ENCODE assay signal across 30 cellular contexts in genomic region chr11:54946429-54946828, GRCh38.
"Had no signal": no experiment of that assay in that cellular context is flagged by ENCODE, and none has a peak within 500 bp of the region (broad histone marks: within the 10 kb centered on the region; RNA-seq: fewer than 3 reads in every experiment).

No MANE protein-coding gene starts in this region.

- FAIRE-seq: bronchial epithelial cell, TTC549 had no signal

- H3K36me3 ChIP-seq: ascending aorta, cardiac muscle cell had no signal

- ATAC-seq: activated CD8-positive, alpha-beta T cell treated with anti-CD3 and anti-CD28 coated beads for 36 hours; activated naive CD8-positive, alpha-beta T cell treated with anti-CD3 and anti-CD28 coated beads, Interleukin-2, amount 50 U/mL, for 24 hours; activated T-cell treated with anti-CD3 and anti-CD28 coated beads, Interleukin-2, amount 50 U/mL, for 4 hours had no signal

- H3K4me1 ChIP-seq: ascending aorta had no signal

- H3K27ac ChIP-seq: ascending aorta, cardiac muscle cell, VCaP had no signal

- DNase-seq: activated B cell treated with CpG ODN at 0.5 μM for 24 hours; activated CD4-positive, alpha-beta memory T cell treated with anti-CD3 and anti-CD28 coated beads for 36 hours; activated CD4-positive, alpha-beta T cell treated with anti-CD3 and anti-CD28 coated beads for 4 hours; activated CD4-positive, alpha-beta T cell treated with anti-CD3 and anti-CD28 coated beads, Interleukin-2, amount 10 ng/mL, durations not matched to agents 24 days and 14 days; activated CD4-positive, alpha-beta T cell treated with anti-CD3 and anti-CD28 coated beads, Interleukin-2, amount 50 U/mL, for 1 hour; activated CD4-positive, alpha-beta T cell treated with anti-CD3 and anti-CD28 coated beads, Interleukin-2, amount 50 U/mL, for 4 hours; activated CD4-positive, CD25-positive, alpha-beta regulatory T cell treated with anti-CD3 and anti-CD28 coated beads, Interleukin-2, amount 50 U/mL, for 72 hours; activated CD8-positive, alpha-beta memory T cell treated with anti-CD3 and anti-CD28 coated beads, Interleukin-2, amount 50 U/mL, for 4 hours; activated CD8-positive, alpha-beta T cell treated with anti-CD3 and anti-CD28 coated beads for 36 hours; activated effector memory CD4-positive, alpha-beta T cell treated with Interleukin-2 at 50 U/mL for 16 hours; activated gamma-delta T cell; activated naive CD4-positive, alpha-beta T cell treated with anti-CD3 and anti-CD28 coated beads, Interleukin-2, amount 10 ng/mL, durations not matched to agents 7 days and 5 days; activated naive CD4-positive, alpha-beta T cell treated with Interleukin-2 at 50 U/mL for 16 hours; activated naive CD8-positive, alpha-beta T cell treated with anti-CD3 and anti-CD28 coated beads, Interleukin-2, amount 10 ng/mL, durations not matched to agents 7 days and 5 days; activated naive CD8-positive, alpha-beta T cell treated with anti-CD3 and anti-CD28 coated beads, Interleukin-2, amount 50 U/mL, for 24 hours; activated T-cell treated with anti-CD3 and anti-CD28 coated beads for 4 hours; activated T-cell treated with anti-CD3 and anti-CD28 coated beads, Interleukin-2, amount 50 U/mL, for 1 hour; activated T-cell treated with anti-CD3 and anti-CD28 coated beads, Interleukin-2, amount 50 U/mL, for 4 hours; amygdala; anterior cingulate cortex; caudate nucleus; cerebellar nuclear complex; T-helper 1 cell; T-helper 2 cell; T-helper 9 cell had no signal

- H3K4me3 ChIP-seq: ascending aorta, cardiac muscle cell had no signal

- H3K27me3 ChIP-seq: ascending aorta, cardiac muscle cell had no signal
